ENCODE assay signal across 9 cellular contexts in genomic region chr4:130336585-130337217, GRCh38.
A peak's percentile ranks its signal among the peaks of the same experiment; 100 is the strongest.
DNase-seq lines count a peak whose midpoint lies in the region; ATAC-seq, FAIRE-seq and TF ChIP-seq lines count a peak whose summit lies in the region.
"Had no signal": no experiment of that assay in that cellular context is flagged by ENCODE, and none has a peak within 500 bp of the region (broad histone marks: within the 10 kb centered on the region; RNA-seq: fewer than 3 reads in every experiment).

No MANE protein-coding gene starts in this region.

- no peaks in the 10 kb centered on the region for H3K4me1 ChIP-seq in smooth muscle cell (ENCODE audit: low read depth)
- H3K4me1 ChIP-seq: pancreas had no signal

- ATAC-seq in GM21717 (IDR thresholded peaks at IDR 0.05; ENCODE audit: unreplicated experiment), result peak; percentile 96

- peak; percentile 89 for FAIRE-seq in GM12891 (lab: Jason Lieb, UNC)
- FAIRE-seq: pancreas had no signal

- no peak for TF ChIP-seq POLR2A in GM12891 (IDR thresholded peaks at IDR 0.05; ENCODE audit: low read depth, low read length)

- no peak overlapping the region for H3K4me3 ChIP-seq in Jurkat, Clone E6-1 (ENCODE audit: low read length)
- H3K4me3 ChIP-seq in smooth muscle cell, result no peak overlapping the region
- H3K4me3 ChIP-seq: pancreas had no signal

- no peaks in the 10 kb centered on the region for H3K79me2 ChIP-seq in smooth muscle cell (ENCODE audit: low read depth)

- H3K36me3 ChIP-seq in smooth muscle cell (ENCODE audit: low read depth), result no peaks in the 10 kb centered on the region
- H3K36me3 ChIP-seq: pancreas had no signal

- DNase-seq in GM12891 (ENCODE audit: insufficient read length, low spot score), result no peak
- DNase-seq in Jurkat, Clone E6-1 (ENCODE audit: low read depth, low spot score), result peak; percentile 37
- DNase-seq in cerebellar cortex (ENCODE audit: low spot score), result peak; percentile 5
- DNase-seq in smooth muscle cell (lab: John Stamatoyannopoulos, UW; ENCODE audit: unreplicated experiment), result no peak
- DNase-seq in NK-92 treated with Interleukin-12 subunit alpha and Interleukin-12 subunit beta, amount 100 ng/mL, for 24 hours (lab: John Stamatoyannopoulos, UW), result no peak
- no peak for DNase-seq in stimulated activated naive CD4-positive, alpha-beta T cell treated with Interleukin-2 at 50 U/mL for 16 hours (lab: John Stamatoyannopoulos, UW)
- DNase-seq in NCI-H524 treated with DMSO at 0.1 percent for 48 hours (lab: John Stamatoyannopoulos, UW), result no peak
- DNase-seq: pancreas had no signal

- no peaks in the 10 kb centered on the region for H3K9me3 ChIP-seq in smooth muscle cell (replicated peaks; ENCODE audit: low read depth)
- H3K9me3 ChIP-seq: pancreas had no signal

- H2AFZ ChIP-seq in smooth muscle cell (ENCODE audit: low read depth), result no peak overlapping the region

- no peak overlapping the region for H3K9ac ChIP-seq in smooth muscle cell (ENCODE audit: low read depth)

- H3K4me2 ChIP-seq in smooth muscle cell, result no peak overlapping the region

- peak; percentile 43 for TF ChIP-seq CTCF in smooth muscle cell (IDR thresholded peaks at IDR 0.05; ENCODE audit: borderline replicate concordance, insufficient read depth, poor library complexity, severe bottlenecking)

- no peaks in the 10 kb centered on the region for H3K27me3 ChIP-seq in smooth muscle cell (ENCODE audit: low read depth)
- H3K27me3 ChIP-seq: pancreas had no signal

- 70% methylated on average over 5 of the region's 5 CpGs for WGBS in smooth muscle cell (ENCODE audit: low lambda C conversion rate)

- no peak overlapping the region for H3K27ac ChIP-seq in smooth muscle cell (ENCODE audit: low read depth)
- H3K27ac ChIP-seq: pancreas had no signal

- H3F3A ChIP-seq in smooth muscle cell (ENCODE audit: low read depth), result no peaks in the 10 kb centered on the region

- H4K20me1 ChIP-seq in smooth muscle cell (ENCODE audit: low read depth), result no peaks in the 10 kb centered on the region

TF ChIP-seq in GM12891, 5 proteins besides CTCF, POLR2A, EP300 and RAD21:
- TF ChIP-seq SPI1 (IDR thresholded peaks at IDR 0.05; ENCODE audit: low read depth, low read length), result no peak
- no peak for TF ChIP-seq POLR2AphosphoS5 (IDR thresholded peaks at IDR 0.05; ENCODE audit: low read depth, low read length)
- TF ChIP-seq TAF1 (IDR thresholded peaks at IDR 0.05; ENCODE audit: low read depth, low read length), result no peak
- TF ChIP-seq POU2F2 (IDR thresholded peaks at IDR 0.05; ENCODE audit: low read depth, low read length), result no peak

Comparison
In these comparisons a context has a peak if more than half of its experiments do, and no peak if none do; other contexts are left out.
1. DNase-seq: peak in Jurkat, Clone E6-1 (single experiment) and cerebellar cortex (single experiment); none in GM12891 (single experiment), smooth muscle cell (single experiment), NK-92 treated with Interleukin-12 subunit alpha and Interleukin-12 subunit beta, amount 100 ng/mL, for 24 hours (single experiment), stimulated activated naive CD4-positive, alpha-beta T cell treated with Interleukin-2 at 50 U/mL for 16 hours (single experiment) and NCI-H524 treated with DMSO at 0.1 percent for 48 hours (single experiment).